35 cellular contexts compared by ENCODE assay signal in genomic region chr1:239239529-239239928, GRCh38.
"Had no signal": no experiment of that assay in that cellular context is flagged by ENCODE, and none has a peak within 500 bp of the region (broad histone marks: within the 10 kb centered on the region; RNA-seq: fewer than 3 reads in every experiment).

No MANE protein-coding gene starts in this region.

- H3K9me3 ChIP-seq: MG63 had no signal

- H3K27me3 ChIP-seq: MG63 had no signal

- H3K36me3 ChIP-seq: MG63 had no signal

- DNase-seq: Karpas-422, Kasumi-1, KG1, MG63, MM.1S, MV-4-11, NCI-H1048, NCI-H1092, NCI-H1092 treated with DMSO at 0.1 percent for 48 hours, NCI-H1105, NCI-H1105 treated with DMSO at 0.1 percent for 48 hours, NCI-H1417, NCI-H1417 treated with DMSO at 0.1 percent for 48 hours, NCI-H1436, NCI-H1436 treated with DMSO at 0.1 percent for 48 hours, NCI-H146, NCI-H1694, NCI-H1694 treated with DMSO at 0.1 percent for 48 hours, NCI-H187, NCI-H187 treated with DMSO at 0.1 percent for 48 hours, NCI-H1930, NCI-H2029, NCI-H2029 treated with DMSO at 0.1 percent for 48 hours, NCI-H2081, NCI-H2081 treated with DMSO at 0.1 percent for 48 hours, NCI-H2171, NCI-H2171 treated with DMSO at 0.1 percent for 48 hours, NCI-H2227 treated with DMSO at 0.1 percent for 48 hours, NCI-H226, NCI-H345, NCI-H446, NCI-H446 treated with DMSO at 0.1 percent for 48 hours, NCI-H510A, NCI-H510A treated with DMSO at 0.1 percent for 48 hours had no signal

- H3K4me3 ChIP-seq: MG63 had no signal

- H3K9ac ChIP-seq: KMS-11 had no signal
